Comparison of ENCODE assay signal across 1 cellular context in the genomic region with DNA sequence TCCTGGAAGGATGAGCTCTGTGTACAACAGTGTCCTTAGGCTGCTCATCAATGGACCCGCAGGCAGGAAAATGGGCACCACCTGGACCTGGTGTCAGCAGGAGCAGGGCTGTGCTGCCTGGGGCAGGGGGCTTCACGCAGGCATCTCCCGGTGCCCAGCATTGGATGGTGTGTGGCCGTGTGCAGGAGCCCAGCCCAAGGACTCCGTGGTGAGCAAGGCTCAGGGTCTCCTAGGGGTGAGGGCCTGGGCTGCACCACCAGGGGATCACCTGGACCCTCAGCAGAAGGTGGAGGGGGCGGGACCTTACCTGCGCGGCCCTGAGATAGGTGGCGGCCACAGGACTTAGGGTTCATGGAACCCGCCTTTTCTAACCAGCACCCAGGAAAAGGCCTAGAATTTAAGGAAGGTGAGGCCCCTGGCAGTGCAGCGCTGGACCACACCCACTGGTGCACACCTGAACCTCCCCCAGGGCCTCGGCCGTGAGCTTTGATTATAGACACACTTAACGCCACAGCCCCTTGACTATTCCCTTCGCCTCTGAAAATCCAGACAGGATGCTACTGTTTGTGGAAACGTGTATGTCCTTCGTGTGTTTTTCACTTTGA.
TF ChIP-seq lines count a peak whose summit lies in the region.

No MANE protein-coding gene starts in this region.

TF ChIP-seq in H1, 55 proteins besides CTCF, POLR2A, EP300 and RAD21:
- TF ChIP-seq GABPA (IDR thresholded peaks at IDR 0.05; ENCODE audit: borderline replicate concordance, insufficient read depth, low read length): no peak
- no peak for TF ChIP-seq SIX5 (IDR thresholded peaks at IDR 0.05; ENCODE audit: low read depth, low read length)
